ENCODE assay signal across 1 cellular context in the genomic region with DNA sequence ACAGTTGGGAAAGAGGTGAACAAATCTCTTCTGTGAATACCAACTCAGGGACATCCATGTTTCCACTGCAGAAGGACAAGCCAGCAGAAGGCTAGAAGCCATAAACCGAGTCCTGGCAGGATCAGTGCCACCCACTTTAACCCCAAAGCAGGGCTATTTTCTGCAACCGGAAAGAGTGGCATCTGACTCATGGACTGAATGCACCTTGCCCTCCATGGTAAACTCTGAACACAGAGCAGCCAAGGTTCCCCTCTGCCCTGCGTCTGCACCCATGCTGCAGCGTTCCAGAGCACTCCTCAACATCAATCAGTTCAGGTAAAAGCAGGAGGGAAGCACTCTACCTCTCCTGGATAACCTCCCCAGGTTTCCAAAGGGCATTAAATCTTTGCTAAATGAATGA.
TF ChIP-seq lines count a peak whose summit lies in the region.

No MANE protein-coding gene starts in this region.

TF ChIP-seq in GM12878, 131 proteins besides CTCF, POLR2A, EP300 and RAD21:
- TF ChIP-seq, protein P1, sequence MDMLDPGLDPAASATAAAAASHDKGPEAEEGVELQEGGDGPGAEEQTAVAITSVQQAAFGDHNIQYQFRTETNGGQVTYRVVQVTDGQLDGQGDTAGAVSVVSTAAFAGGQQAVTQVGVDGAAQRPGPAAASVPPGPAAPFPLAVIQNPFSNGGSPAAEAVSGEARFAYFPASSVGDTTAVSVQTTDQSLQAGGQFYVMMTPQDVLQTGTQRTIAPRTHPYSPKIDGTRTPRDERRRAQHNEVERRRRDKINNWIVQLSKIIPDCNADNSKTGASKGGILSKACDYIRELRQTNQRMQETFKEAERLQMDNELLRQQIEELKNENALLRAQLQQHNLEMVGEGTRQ (IDR thresholded peaks at IDR 0.05; ENCODE audit: borderline replicate concordance, low read depth, low read length), result no peak
- TF ChIP-seq PML (IDR thresholded peaks at IDR 0.05; ENCODE audit: low read length) (no peak), POU2F2 (IDR thresholded peaks at IDR 0.05; ENCODE audit: borderline replicate concordance, low read depth, low read length) (0 out of 3 replicates have a peak, but pooled peaks have one; percentile 7), KLF5 (IDR thresholded peaks at IDR 0.05; ENCODE audit: partially characterized antibody) (no peak)
- TF ChIP-seq, protein P2, sequence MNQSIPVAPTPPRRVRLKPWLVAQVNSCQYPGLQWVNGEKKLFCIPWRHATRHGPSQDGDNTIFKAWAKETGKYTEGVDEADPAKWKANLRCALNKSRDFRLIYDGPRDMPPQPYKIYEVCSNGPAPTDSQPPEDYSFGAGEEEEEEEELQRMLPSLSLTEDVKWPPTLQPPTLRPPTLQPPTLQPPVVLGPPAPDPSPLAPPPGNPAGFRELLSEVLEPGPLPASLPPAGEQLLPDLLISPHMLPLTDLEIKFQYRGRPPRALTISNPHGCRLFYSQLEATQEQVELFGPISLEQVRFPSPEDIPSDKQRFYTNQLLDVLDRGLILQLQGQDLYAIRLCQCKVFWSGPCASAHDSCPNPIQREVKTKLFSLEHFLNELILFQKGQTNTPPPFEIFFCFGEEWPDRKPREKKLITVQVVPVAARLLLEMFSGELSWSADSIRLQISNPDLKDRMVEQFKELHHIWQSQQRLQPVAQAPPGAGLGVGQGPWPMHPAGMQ (IDR thresholded peaks at IDR 0.05; ENCODE audit: borderline replicate concordance), result no peak
